ENCODE assay signal across 17 cellular contexts in genomic region chr1:39500862-39501389, GRCh38. TPM values are rescaled to one million over a fixed set of nuclear protein-coding genes. Genes with fewer than 3 reads are reported as not detected.
DNase-seq lines count a peak whose midpoint lies in the region; ATAC-seq and TF ChIP-seq lines count a peak whose summit lies in the region.
"Had no signal": no experiment of that assay in that cellular context is flagged by ENCODE, and none has a peak within 500 bp of the region (broad histone marks: within the 10 kb centered on the region; RNA-seq: fewer than 3 reads in every experiment).

No MANE protein-coding gene starts in this region.

- H4K20me1 ChIP-seq in MM.1S (ENCODE audit: insufficient read depth, low read length): no peaks in the 10 kb centered on the region

- no peak overlapping the region for H3K4me2 ChIP-seq in MM.1S (ENCODE audit: low read depth, low read length)

- H3K36me3 ChIP-seq in MM.1S (replicated peaks; ENCODE audit: insufficient read depth, low read length) (no peaks in the 10 kb centered on the region), SJCRH30 (no peaks in the 10 kb centered on the region)
- H3K36me3 ChIP-seq: Peyer's patch had no signal

- H3K4me1 ChIP-seq in MM.1S (ENCODE audit: low read length) (peaks cover 7% of the 10 kb centered on the region; the same call in 1 of the 2 replicates), SJCRH30 (peaks cover 6% of the 10 kb centered on the region), right cardiac atrium (ENCODE audit: control insufficient read depth, insufficient read depth, low read length) (no peaks in the 10 kb centered on the region)
- H3K4me1 ChIP-seq: Peyer's patch had no signal

- H2AFZ ChIP-seq in MM.1S (ENCODE audit: low read length): no peak overlapping the region

- peak overlapping the region in 2 of 3 experiments; percentile 25 to 66 for H3K27ac Mint-ChIP-seq in nephron
- H3K27ac Mint-ChIP-seq: B cell, T-helper 17 cell had no signal

- H3K27ac ChIP-seq in MM.1S (ENCODE audit: low read length) (no peak overlapping the region), SJCRH30 (no peak overlapping the region), right cardiac atrium (ENCODE audit: low read length) (no peak overlapping the region)
- H3K27ac ChIP-seq: Peyer's patch had no signal

- H3K9ac ChIP-seq in MM.1S (ENCODE audit: low read length): no peak overlapping the region

- WGBS in right cardiac atrium: 94% methylated on average over 4 of the region's 4 CpGs

- CTCF ChIA-PET in HEK293T (lab: Yijun Ruan, JAX): no interaction called here

- DNase-seq in ELF-1 (ENCODE audit: low read depth, low spot score) (peak; percentile 28), MM.1S (peak; percentile 16), SJCRH30 (peak; percentile 22 to 54), right cardiac atrium (no peak), cortex of kidney (lab: John Stamatoyannopoulos, UW) (no peak), HEK293T (ENCODE audit: extremely low spot score) (no peak)
- DNase-seq: CD4-positive, alpha-beta memory T cell; KG1; NCI-H1092 treated with DMSO at 0.1 percent for 48 hours; NCI-H526 treated with DMSO at 0.1 percent for 48 hours; Peyer's patch; SHP77 treated with DMSO at 0.1 percent for 48 hours; T-helper 17 cell had no signal

- H3K4me3 ChIP-seq in MM.1S (ENCODE audit: low read length) (no peak overlapping the region), SJCRH30 (no peak overlapping the region), right cardiac atrium (ENCODE audit: low read length) (no peak overlapping the region)
- H3K4me3 ChIP-seq: Peyer's patch had no signal

- H3K36me3 Mint-ChIP-seq in nephron (ENCODE audit: low read depth): peaks cover 4% of the 10 kb centered on the region
- H3K36me3 Mint-ChIP-seq: CD4-positive, alpha-beta memory T cell had no signal

- no peaks in the 10 kb centered on the region for H3K9me2 ChIP-seq in MM.1S (replicated peaks; ENCODE audit: insufficient read depth, low read length)

- no peaks in the 10 kb centered on the region for H3K9me3 ChIP-seq in MM.1S (replicated peaks; ENCODE audit: insufficient read depth, low read length)
- H3K9me3 ChIP-seq in SJCRH30 (replicated peaks): no peaks in the 10 kb centered on the region
- H3K9me3 ChIP-seq in right cardiac atrium (ENCODE audit: control insufficient read depth, low read length): no peaks in the 10 kb centered on the region
- H3K9me3 ChIP-seq: Peyer's patch had no signal

- H3K27me3 ChIP-seq in MM.1S (replicated peaks; ENCODE audit: insufficient read depth, low read length) (no peaks in the 10 kb centered on the region), SJCRH30 (no peaks in the 10 kb centered on the region), right cardiac atrium (ENCODE audit: control insufficient read depth, insufficient read depth) (no peaks in the 10 kb centered on the region)
- H3K27me3 ChIP-seq: Peyer's patch had no signal

- POLR2A ChIA-PET in HEK293T (lab: Yijun Ruan, JAX): no interaction called here

- peaks cover 13% of the 10 kb centered on the region for H3K4me1 Mint-ChIP-seq in nephron
- H3K4me1 Mint-ChIP-seq: B cell; CD4-positive, alpha-beta memory T cell had no signal

- TF ChIP-seq CTCF in MM.1S (IDR thresholded peaks at IDR 0.05; ENCODE audit: low read length): no peak
- TF ChIP-seq CTCF in nephron (IDR thresholded peaks at IDR 0.05; ENCODE audit: unreplicated experiment in 3 of 3): no peak

- H3K27me3 Mint-ChIP-seq in nephron (ENCODE audit: low read depth): peaks cover 3% of the 10 kb centered on the region

- H3K9me3 Mint-ChIP-seq in nephron: peaks cover 3% of the 10 kb centered on the region

- intact Hi-C loops in right cardiac atrium (cut with DNase I): no loop called here

- H3K79me2 ChIP-seq in MM.1S (ENCODE audit: low read length): peaks cover 84% of the 10 kb centered on the region

- no peaks in the 10 kb centered on the region for H3F3A ChIP-seq in MM.1S (ENCODE audit: insufficient read depth, low read length)

- H3K4me3 Mint-ChIP-seq in nephron: no peak overlapping the region
- H3K4me3 Mint-ChIP-seq: B cell; CD4-positive, alpha-beta memory T cell; T-helper 17 cell had no signal

- ATAC-seq in right cardiac atrium: no peak
- ATAC-seq: T-helper 17 cell had no signal

TF ChIP-seq in HEK293T, 16 proteins besides CTCF, POLR2A, EP300 and RAD21:
- TF ChIP-seq FOXA1 (IDR thresholded peaks at IDR 0.05) (no peak), ELF4 (IDR thresholded peaks at IDR 0.05) (no peak), SUZ12 (IDR thresholded peaks at IDR 0.05) (no peak), LEF1 (IDR thresholded peaks at IDR 0.05; ENCODE audit: borderline replicate concordance) (no peak), CTBP1 (IDR thresholded peaks at IDR 0.05; ENCODE audit: borderline replicate concordance) (no peak)

RNA-seq across cellular contexts. Expression of gene BMP8A, which starts 9.5 kb away (rescaled TPM):
- total RNA-seq in SJCRH30 (2014; rRNA removed; shearing (Covaris generic)): 0.22 and 0.63 TPM in 2 replicates
- total RNA-seq in right cardiac atrium: 1 to 10 TPM; 1.6 to 2.5 (median 2.2) TPM
- 0.32 TPM for polyA plus RNA-seq in right cardiac atrium
- total RNA-seq: CD4-positive, alpha-beta memory T cell; Daoy; M059J had no signal
- polyA plus RNA-seq: CD4-positive, alpha-beta memory T cell had no signal

Comparison
In these comparisons a context has a peak if more than half of its experiments do, and no peak if none do; other contexts are left out.
1. DNase-seq: peak in ELF-1 (single experiment), MM.1S (single experiment) and SJCRH30 (2 of 2); none in right cardiac atrium (0 of 3), cortex of kidney (single experiment) and HEK293T (single experiment).